ENCODE assay signal across 2 cellular contexts in genomic region chr1:28755701-28756100, GRCh38.
TF ChIP-seq lines count a peak whose summit lies in the region.

No MANE protein-coding gene starts in this region.

TF ChIP-seq in endothelial cell of umbilical vein, 7 proteins besides CTCF, POLR2A, EP300 and RAD21:
- TF ChIP-seq FOS (IDR thresholded peaks at IDR 0.05; ENCODE audit: borderline replicate concordance, insufficient read depth, low read length) (no peak), GATA2 (IDR thresholded peaks at IDR 0.05; ENCODE audit: insufficient read depth, insufficient read length, low read depth, low read length) (no peak), MAX (IDR thresholded peaks at IDR 0.05; ENCODE audit: insufficient read depth, insufficient read length) (no peak), POLR2AphosphoS5 (IDR thresholded peaks at IDR 0.05; ENCODE audit: insufficient read depth, low read depth, low read length) (no peak), EZH2 (IDR thresholded peaks at IDR 0.05; ENCODE audit: borderline replicate concordance, low read depth, low read length, severe bottlenecking) (no peak), JUN (IDR thresholded peaks at IDR 0.05; ENCODE audit: borderline replicate concordance, insufficient read depth, insufficient read length, low read depth) (no peak), MYC (IDR thresholded peaks at IDR 0.05; ENCODE audit: low read depth, low read length) (no peak)

TF ChIP-seq in neural cell, 6 proteins besides CTCF, POLR2A, EP300 and RAD21:
- no peak for TF ChIP-seq TAF1 (IDR thresholded peaks at IDR 0.05; ENCODE audit: low read depth)
- no peak for TF ChIP-seq REST (IDR thresholded peaks at IDR 0.05; ENCODE audit: borderline replicate concordance)
- no peak for TF ChIP-seq POLR2AphosphoS5 (IDR thresholded peaks at IDR 0.05)
- TF ChIP-seq SMC3 (conservative IDR thresholded peaks at IDR 0.05; ENCODE audit: poor library complexity), result no peak
- TF ChIP-seq EZH2 (IDR thresholded peaks at IDR 0.05; ENCODE audit: borderline replicate concordance, insufficient read depth, low read length, poor library complexity, severe bottlenecking), result no peak
- no peak for TF ChIP-seq MXI1 (conservative IDR thresholded peaks at IDR 0.05; ENCODE audit: poor library complexity, severe bottlenecking)
